ENCODE assay signal across 19 cellular contexts in genomic region chr3:115666081-115666480, GRCh38. TPM values are rescaled to one million over a fixed set of nuclear protein-coding genes. Genes with fewer than 3 reads are reported as not detected.
DNase-seq lines count a peak whose midpoint lies in the region; ATAC-seq, FAIRE-seq and TF ChIP-seq lines count a peak whose summit lies in the region.
"Had no signal": no experiment of that assay in that cellular context is flagged by ENCODE, and none has a peak within 500 bp of the region (broad histone marks: within the 10 kb centered on the region; RNA-seq: fewer than 3 reads in every experiment).

No MANE protein-coding gene starts in this region.

- H2BK5ac ChIP-seq in mesendoderm (ENCODE audit: low read length): no peak overlapping the region

- no peak for FAIRE-seq in astrocyte (lab: Jason Lieb, UNC)
- FAIRE-seq: GM19239, H54 had no signal

- H3K18ac ChIP-seq in mesendoderm (ENCODE audit: low read length): no peak overlapping the region

- H2BK15ac ChIP-seq in mesendoderm (replicated peaks; ENCODE audit: low read depth): no peak overlapping the region

- no peak for TF ChIP-seq CTCF in astrocyte (IDR thresholded peaks at IDR 0.05; ENCODE audit: insufficient read depth, low read depth, low read length)

- no peaks in the 10 kb centered on the region for H3K36me3 Mint-ChIP-seq in stimulated activated naive CD8-positive, alpha-beta T cell treated with anti-CD3 and anti-CD28 coated beads, Interleukin-15, Interleukin-2, amounts not matched to agents 100 ng/mL and 50 ng/mL, for 24 hours (ENCODE audit: low read depth)
- H3K36me3 Mint-ChIP-seq in astrocyte (ENCODE audit: low read depth, unreplicated experiment): no peaks in the 10 kb centered on the region
- H3K36me3 Mint-ChIP-seq: CD14-positive monocyte; CD4-positive, alpha-beta memory T cell had no signal

- H3K4me2 ChIP-seq in astrocyte (ENCODE audit: low read length) (peak overlapping the region; percentile 24), mesendoderm (ENCODE audit: low read length) (no peak overlapping the region)
- H3K4me2 ChIP-seq: BLaER1, GM23338 had no signal

- H2AK5ac ChIP-seq in mesendoderm (ENCODE audit: low read length): no peak overlapping the region

- H3K36me3 ChIP-seq in astrocyte (ENCODE audit: insufficient read depth, low read length) (no peaks in the 10 kb centered on the region), mesendoderm (ENCODE audit: control insufficient read depth, insufficient read depth, low read length) (no peaks in the 10 kb centered on the region)
- H3K36me3 ChIP-seq: BLaER1 had no signal

- ATAC-seq in stimulated activated naive CD8-positive, alpha-beta T cell treated with anti-CD3 and anti-CD28 coated beads, Interleukin-15, amount 100 ng/mL, for 72 hours: no peak
- no peak for ATAC-seq in GM21447 (IDR thresholded peaks at IDR 0.05; ENCODE audit: unreplicated experiment)
- ATAC-seq: GM23338 had no signal

- H3K27ac Mint-ChIP-seq in stimulated activated naive CD8-positive, alpha-beta T cell treated with anti-CD3 and anti-CD28 coated beads, Interleukin-15, Interleukin-2, amounts not matched to agents 100 ng/mL and 50 ng/mL, for 24 hours: peak overlapping the region; percentile 41
- H3K27ac Mint-ChIP-seq in stimulated activated naive CD8-positive, alpha-beta T cell treated with anti-CD3 and anti-CD28 coated beads, Interleukin-15, amount 100 ng/mL, for 72 hours: no peak overlapping the region
- no peak overlapping the region for H3K27ac Mint-ChIP-seq in astrocyte (ENCODE audit: unreplicated experiment)
- H3K27ac Mint-ChIP-seq: CD14-positive monocyte, GM23338 had no signal

- H4K5ac ChIP-seq in mesendoderm (ENCODE audit: low read length): no peak overlapping the region

- no peak overlapping the region for H2AFZ ChIP-seq in astrocyte (ENCODE audit: low read depth, low read length)
- H2AFZ ChIP-seq: GM23338 had no signal

- no peak overlapping the region for H3K9ac ChIP-seq in astrocyte (ENCODE audit: low read length)
- no peak overlapping the region for H3K9ac ChIP-seq in mesendoderm (ENCODE audit: low read length)
- H3K9ac ChIP-seq: BLaER1 had no signal

- no CpG with 5 or more reads among the region's 2 CpGs for WGBS in mesendoderm (ENCODE audit: extremely low coverage, insufficient coverage, low lambda C conversion rate)

- H3K27me3 ChIP-seq in astrocyte (ENCODE audit: insufficient read depth, low read length): no peaks in the 10 kb centered on the region
- no peaks in the 10 kb centered on the region for H3K27me3 ChIP-seq in mesendoderm (ENCODE audit: insufficient read depth, low read length, poor library complexity)
- H3K27me3 ChIP-seq: BLaER1 had no signal

- no peak overlapping the region for H3K56ac ChIP-seq in mesendoderm (ENCODE audit: low read length)

- H4K8ac ChIP-seq in mesendoderm (ENCODE audit: low read depth, low read length): no peak overlapping the region

- no peaks in the 10 kb centered on the region for H4K20me1 ChIP-seq in astrocyte (ENCODE audit: insufficient read depth, low read length)
- H4K20me1 ChIP-seq: BLaER1 had no signal

- no peaks in the 10 kb centered on the region for H3K9me3 ChIP-seq in astrocyte (ENCODE audit: insufficient read depth, low read depth, low read length)
- H3K9me3 ChIP-seq: BLaER1 had no signal

- no peaks in the 10 kb centered on the region for H3K9me3 Mint-ChIP-seq in stimulated activated naive CD8-positive, alpha-beta T cell treated with anti-CD3 and anti-CD28 coated beads, Interleukin-15, Interleukin-2, amounts not matched to agents 100 ng/mL and 50 ng/mL, for 24 hours
- no peaks in the 10 kb centered on the region for H3K9me3 Mint-ChIP-seq in stimulated activated naive CD8-positive, alpha-beta T cell treated with anti-CD3 and anti-CD28 coated beads, Interleukin-15, amount 100 ng/mL, for 72 hours
- H3K9me3 Mint-ChIP-seq in astrocyte (ENCODE audit: unreplicated experiment): no peaks in the 10 kb centered on the region
- H3K9me3 Mint-ChIP-seq: CD4-positive, alpha-beta memory T cell; GM23338 had no signal

- no peak overlapping the region for H2BK120ac ChIP-seq in mesendoderm (ENCODE audit: low read depth, low read length)

- no peaks in the 10 kb centered on the region for H3K79me1 ChIP-seq in mesendoderm (ENCODE audit: low read length)

- H3K4me1 ChIP-seq in astrocyte (ENCODE audit: insufficient read depth, low read length) (peaks cover 9% of the 10 kb centered on the region), mesendoderm (ENCODE audit: control insufficient read depth, low read depth, low read length) (no peaks in the 10 kb centered on the region)

- DNase-seq in stimulated activated naive CD8-positive, alpha-beta T cell treated with anti-CD3 and anti-CD28 coated beads, Interleukin-15, amount 100 ng/mL, for 72 hours: no peak
- DNase-seq in astrocyte (ENCODE audit: low read depth) (peak; percentile 40), mesendoderm (peak; percentile 64), NCI-H524 treated with DMSO at 0.1 percent for 48 hours (lab: John Stamatoyannopoulos, UW) (no peak), NCI-H1105 (lab: John Stamatoyannopoulos, UW) (no peak)
- DNase-seq: 8988T; CD4-positive, alpha-beta memory T cell; DMS153; DMS79; GF-D8; HCEC 1CT had no signal

- H3K4me3 ChIP-seq in astrocyte (ENCODE audit: insufficient read depth, low read depth, low read length) (no peak overlapping the region), mesendoderm (ENCODE audit: low read length) (no peak overlapping the region)
- H3K4me3 ChIP-seq: BLaER1, GM23338 had no signal

- peaks cover 7% of the 10 kb centered on the region for H3K27me3 Mint-ChIP-seq in stimulated activated naive CD8-positive, alpha-beta T cell treated with anti-CD3 and anti-CD28 coated beads, Interleukin-15, Interleukin-2, amounts not matched to agents 100 ng/mL and 50 ng/mL, for 24 hours
- H3K27me3 Mint-ChIP-seq in stimulated activated naive CD8-positive, alpha-beta T cell treated with anti-CD3 and anti-CD28 coated beads, Interleukin-15, amount 100 ng/mL, for 72 hours: no peaks in the 10 kb centered on the region
- H3K27me3 Mint-ChIP-seq in astrocyte (ENCODE audit: low read depth, unreplicated experiment): no peaks in the 10 kb centered on the region
- H3K27me3 Mint-ChIP-seq: CD4-positive, alpha-beta memory T cell had no signal

- H3K4me1 Mint-ChIP-seq in stimulated activated naive CD8-positive, alpha-beta T cell treated with anti-CD3 and anti-CD28 coated beads, Interleukin-15, Interleukin-2, amounts not matched to agents 100 ng/mL and 50 ng/mL, for 24 hours (ENCODE audit: low read depth): peaks cover 48% of the 10 kb centered on the region
- H3K4me1 Mint-ChIP-seq in stimulated activated naive CD8-positive, alpha-beta T cell treated with anti-CD3 and anti-CD28 coated beads, Interleukin-15, amount 100 ng/mL, for 72 hours: peaks cover 53% of the 10 kb centered on the region
- peaks cover 52% of the 10 kb centered on the region for H3K4me1 Mint-ChIP-seq in astrocyte (ENCODE audit: low read depth, unreplicated experiment)
- H3K4me1 Mint-ChIP-seq: CD14-positive monocyte had no signal

- H3K79me2 ChIP-seq in astrocyte (ENCODE audit: insufficient read depth, low read length) (no peaks in the 10 kb centered on the region), mesendoderm (ENCODE audit: control insufficient read depth, insufficient read depth, low read length) (no peaks in the 10 kb centered on the region)

- H3K4me3 Mint-ChIP-seq in stimulated activated naive CD8-positive, alpha-beta T cell treated with anti-CD3 and anti-CD28 coated beads, Interleukin-15, Interleukin-2, amounts not matched to agents 100 ng/mL and 50 ng/mL, for 24 hours: no peak overlapping the region
- H3K4me3 Mint-ChIP-seq in stimulated activated naive CD8-positive, alpha-beta T cell treated with anti-CD3 and anti-CD28 coated beads, Interleukin-15, amount 100 ng/mL, for 72 hours: no peak overlapping the region
- no peak overlapping the region for H3K4me3 Mint-ChIP-seq in astrocyte (ENCODE audit: unreplicated experiment)
- H3K4me3 Mint-ChIP-seq: CD4-positive, alpha-beta memory T cell; GM23338 had no signal

- no peak overlapping the region for H3K4ac ChIP-seq in mesendoderm (ENCODE audit: low read depth, low read length)

- H3K23ac ChIP-seq in mesendoderm (ENCODE audit: low read length): no peak overlapping the region

- no peak overlapping the region for H3K27ac ChIP-seq in astrocyte (ENCODE audit: low read depth, low read length)
- H3K27ac ChIP-seq in mesendoderm (ENCODE audit: low read depth, low read length): no peak overlapping the region
- H3K27ac ChIP-seq: BLaER1, HL-60 had no signal

RNA-seq across cellular contexts. Expression of gene GAP43, which starts 42.8 kb away (rescaled TPM):
- 13.8 and 17.4 TPM in 2 replicates for total RNA-seq in astrocyte
- 76.5 TPM for polyA plus RNA-seq in mesendoderm (2013, experiment 1 of 2)
- 76.4 TPM for polyA plus RNA-seq in mesendoderm (2013, experiment 2 of 2)
- total RNA-seq: CD4-positive, alpha-beta memory T cell had no signal
- polyA plus RNA-seq: CD14-positive monocyte; CD4-positive, alpha-beta memory T cell had no signal

Comparison
In these comparisons a context has a peak if more than half of its experiments do, and no peak if none do; other contexts are left out.
1. DNase-seq: peak in astrocyte (single experiment) and mesendoderm (single experiment); none in stimulated activated naive CD8-positive, alpha-beta T cell treated with anti-CD3 and anti-CD28 coated beads, Interleukin-15, amount 100 ng/mL, for 72 hours (0 of 2), NCI-H524 treated with DMSO at 0.1 percent for 48 hours (single experiment) and NCI-H1105 (single experiment).